Comparison of ENCODE assay signal across 8 cellular contexts in genomic region chr2:169909376-169909775, GRCh38.
"Had no signal": no experiment of that assay in that cellular context is flagged by ENCODE, and none has a peak within 500 bp of the region (broad histone marks: within the 10 kb centered on the region; RNA-seq: fewer than 3 reads in every experiment).

No MANE protein-coding gene starts in this region.

- H3K27ac ChIP-seq: GM23248, HL-60 had no signal

- H3K9me3 Mint-ChIP-seq: IgD-negative memory B cell had no signal

- ATAC-seq: HCT116 had no signal

- H3K27ac Mint-ChIP-seq: IgD-negative memory B cell had no signal

- H2AFZ ChIP-seq: GM23248 had no signal

- H3K27me3 Mint-ChIP-seq: IgD-negative memory B cell had no signal

- H3K4me3 Mint-ChIP-seq: IgD-negative memory B cell had no signal

- H3K4me3 ChIP-seq: GM23248, HAP-1 had no signal

- DNase-seq: GM23248, GOT3, H7, KG1 had no signal

- H3K36me3 ChIP-seq: HAP-1 had no signal

- H3K4me1 Mint-ChIP-seq: IgD-negative memory B cell had no signal

- H3K9ac ChIP-seq: GM23248 had no signal

- H3K9me3 ChIP-seq: HAP-1 had no signal
